ENCODE assay signal across 26 cellular contexts in genomic region chr2:173462908-173463840, GRCh38.
A peak's percentile ranks its signal among the peaks of the same experiment; 100 is the strongest.
DNase-seq lines count a peak whose midpoint lies in the region; ATAC-seq and TF ChIP-seq lines count a peak whose summit lies in the region.
"Had no signal": no experiment of that assay in that cellular context is flagged by ENCODE, and none has a peak within 500 bp of the region (broad histone marks: within the 10 kb centered on the region; RNA-seq: fewer than 3 reads in every experiment).

No MANE protein-coding gene starts in this region.

- H3K4me1 Mint-ChIP-seq in effector memory CD8-positive, alpha-beta T cell (ENCODE audit: low read depth in 2 of 2), result no peaks in the 10 kb centered on the region
- H3K4me1 Mint-ChIP-seq: IgD-negative memory B cell, immature natural killer cell had no signal

- no peak for TF ChIP-seq CTCF in hepatocyte (IDR thresholded peaks at IDR 0.05; ENCODE audit: poor library complexity)

- H3K4me2 ChIP-seq in BLaER1 (peak overlapping the region; percentile 27), hepatocyte (no peak overlapping the region)

- H3K27ac ChIP-seq in BLaER1 (no peak overlapping the region), hepatocyte (no peak overlapping the region)
- H3K27ac ChIP-seq: lower lobe of right lung, ovary, stomach had no signal

- no peaks in the 10 kb centered on the region for H3K36me3 Mint-ChIP-seq in effector memory CD8-positive, alpha-beta T cell (ENCODE audit: insufficient read depth)
- H3K36me3 Mint-ChIP-seq: activated naive CD4-positive, alpha-beta T cell treated with anti-CD3 and anti-CD28 coated beads, Interleukin-2, amount 50 U/mL, for 72 hours; immature natural killer cell; type B pancreatic cell had no signal

- H4K20me1 ChIP-seq in BLaER1 (no peaks in the 10 kb centered on the region), hepatocyte (ENCODE audit: insufficient read depth, poor library complexity, severe bottlenecking) (no peaks in the 10 kb centered on the region)

- no peak overlapping the region for H2AFZ ChIP-seq in hepatocyte

- H3K27me3 ChIP-seq in BLaER1 (no peaks in the 10 kb centered on the region), hepatocyte (no peaks in the 10 kb centered on the region)
- H3K27me3 ChIP-seq: ovary had no signal

- no peak for ATAC-seq in effector memory CD8-positive, alpha-beta T cell (replicated peaks)
- ATAC-seq: activated CD8-positive, alpha-beta T cell treated with anti-CD3 and anti-CD28 coated beads, Interleukin-2, amount 10 ng/mL, durations not matched to agents 7 days and 5 days; activated naive CD4-positive, alpha-beta T cell treated with anti-CD3 and anti-CD28 coated beads, Interleukin-2, amount 50 U/mL, for 72 hours; HCT116 had no signal

- WGBS in hepatocyte (ENCODE audit: low lambda C conversion rate, missing lambda C conversion rate), result 70% methylated on average over 13 of the region's 13 CpGs

- H3K27me3 Mint-ChIP-seq in effector memory CD8-positive, alpha-beta T cell, result peaks cover 46 to 55% of the 10 kb centered on the region in 2 donors

- no peak overlapping the region for H3K4me3 Mint-ChIP-seq in effector memory CD8-positive, alpha-beta T cell
- H3K4me3 Mint-ChIP-seq: activated CD8-positive, alpha-beta T cell treated with anti-CD3 and anti-CD28 coated beads, Interleukin-2, amount 10 ng/mL, durations not matched to agents 7 days and 5 days; IgD-negative memory B cell; immature natural killer cell; type B pancreatic cell had no signal

- H3K79me2 ChIP-seq in hepatocyte, result no peaks in the 10 kb centered on the region

- H3K36me3 ChIP-seq in BLaER1, result no peaks in the 10 kb centered on the region
- H3K36me3 ChIP-seq in hepatocyte (replicated peaks; ENCODE audit: insufficient read depth, low read depth), result no peaks in the 10 kb centered on the region
- H3K36me3 ChIP-seq: lower lobe of right lung, ovary, stomach had no signal

- peak; percentile 9 for DNase-seq in Daoy (ENCODE audit: low read depth)
- DNase-seq in RPMI7951 (ENCODE audit: low read depth), result peak; percentile 13
- DNase-seq in hepatocyte (ENCODE audit: low spot score), result peak; percentile 29
- no peak for DNase-seq in effector memory CD8-positive, alpha-beta T cell
- DNase-seq in NCI-H345 treated with DMSO at 0.1 percent for 48 hours (lab: John Stamatoyannopoulos, UW; ENCODE audit: unreplicated experiment), result no peak
- no peak for DNase-seq in GM19240 (ENCODE audit: insufficient read length, low spot score)
- no peak for DNase-seq in GF-D8 (lab: John Stamatoyannopoulos, UW)
- DNase-seq: activated CD4-positive, CD25-positive, alpha-beta regulatory T cell; activated CD8-positive, alpha-beta T cell treated with anti-CD3 and anti-CD28 coated beads, Interleukin-2, amount 10 ng/mL, durations not matched to agents 7 days and 5 days; activated T-cell treated with anti-CD3 and anti-CD28 coated beads, Interleukin-2, amount 50 U/mL, for 48 hours; COR-L47; head of caudate nucleus; immature natural killer cell; lower lobe of right lung; NCI-H187; NCI-H2227 treated with DMSO at 0.1 percent for 48 hours; ovary; SIG-M5; stimulated activated CD4-positive, alpha-beta T cell treated with anti-CD3 and anti-CD28 coated beads, Interleukin-2, amount 100 ng/mL, for 24 hours; stomach; T-helper 2 cell had no signal

- no peak overlapping the region for H3K27ac Mint-ChIP-seq in effector memory CD8-positive, alpha-beta T cell
- H3K27ac Mint-ChIP-seq: activated CD8-positive, alpha-beta T cell treated with anti-CD3 and anti-CD28 coated beads, Interleukin-2, amount 10 ng/mL, durations not matched to agents 7 days and 5 days; activated naive CD4-positive, alpha-beta T cell treated with anti-CD3 and anti-CD28 coated beads, Interleukin-2, amount 50 U/mL, for 72 hours; IgD-negative memory B cell; immature natural killer cell; type B pancreatic cell had no signal

- H3K9me3 Mint-ChIP-seq in effector memory CD8-positive, alpha-beta T cell, result no peaks in the 10 kb centered on the region
- H3K9me3 Mint-ChIP-seq: activated naive CD4-positive, alpha-beta T cell treated with anti-CD3 and anti-CD28 coated beads, Interleukin-2, amount 50 U/mL, for 72 hours; type B pancreatic cell had no signal

- no peak overlapping the region for H3K9ac ChIP-seq in BLaER1

- H3K4me3 ChIP-seq in BLaER1, result no peak overlapping the region
- no peak overlapping the region for H3K4me3 ChIP-seq in hepatocyte
- H3K4me3 ChIP-seq: lower lobe of right lung, ovary, stomach had no signal

- H3K9me2 ChIP-seq in hepatocyte (replicated peaks; ENCODE audit: insufficient read depth), result no peaks in the 10 kb centered on the region

- H3K9me3 ChIP-seq in BLaER1 (no peaks in the 10 kb centered on the region), hepatocyte (ENCODE audit: low read depth) (no peaks in the 10 kb centered on the region)
- H3K9me3 ChIP-seq: lower lobe of right lung, ovary, stomach had no signal

- H3K4me1 ChIP-seq in BLaER1 (peaks cover 8% of the 10 kb centered on the region), hepatocyte (ENCODE audit: insufficient read depth) (no peaks in the 10 kb centered on the region)
- H3K4me1 ChIP-seq: stomach had no signal

Comparison
In these comparisons a context has a peak if more than half of its experiments do, and no peak if none do; other contexts are left out.
1. DNase-seq: peak in Daoy (single experiment), RPMI7951 (single experiment) and hepatocyte (single experiment); none in effector memory CD8-positive, alpha-beta T cell (0 of 3), NCI-H345 treated with DMSO at 0.1 percent for 48 hours (single experiment), GM19240 (single experiment) and GF-D8 (single experiment).